1 cellular context compared by ENCODE assay signal in genomic region chr1:121586369-121587229, GRCh38.
TF ChIP-seq lines count a peak whose summit lies in the region.

No MANE protein-coding gene starts in this region.

TF ChIP-seq in HepG2, 621 proteins besides CTCF, POLR2A, EP300 and RAD21 (continued from another document and continues in another):
- TF ChIP-seq, protein P1, sequence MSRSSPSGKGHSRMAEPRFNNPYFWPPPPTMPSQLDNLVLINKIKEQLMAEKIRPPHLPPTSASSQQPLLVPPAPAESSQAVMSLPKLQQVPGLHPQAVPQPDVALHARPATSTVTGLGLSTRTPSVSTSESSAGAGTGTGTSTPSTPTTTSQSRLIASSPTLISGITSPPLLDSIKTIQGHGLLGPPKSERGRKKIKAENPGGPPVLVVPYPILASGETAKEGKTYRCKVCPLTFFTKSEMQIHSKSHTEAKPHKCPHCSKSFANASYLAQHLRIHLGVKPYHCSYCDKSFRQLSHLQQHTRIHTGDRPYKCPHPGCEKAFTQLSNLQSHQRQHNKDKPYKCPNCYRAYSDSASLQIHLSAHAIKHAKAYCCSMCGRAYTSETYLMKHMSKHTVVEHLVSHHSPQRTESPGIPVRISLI (CRISPR knock-in tag; IDR thresholded peaks at IDR 0.05; ENCODE audit: borderline replicate concordance) = peak; percentile 35; the same call in 1 of the 2 replicates
- no peak for TF ChIP-seq CENPT (CRISPR knock-in tag; IDR thresholded peaks at IDR 0.05; ENCODE audit: low read depth)
- peak; percentile 73 for TF ChIP-seq HNF4A (CRISPR knock-in tag; IDR thresholded peaks at IDR 0.05)
- peak; percentile 66 for TF ChIP-seq HHEX (CRISPR knock-in tag; IDR thresholded peaks at IDR 0.05)
- TF ChIP-seq NR3C1 (CRISPR knock-in tag; IDR thresholded peaks at IDR 0.05) = no peak
- peak; percentile 73 for TF ChIP-seq NFIC (IDR thresholded peaks at IDR 0.05; ENCODE audit: low read length)
- TF ChIP-seq ZNF879 (CRISPR knock-in tag; IDR thresholded peaks at IDR 0.05) = 0 out of 2 replicates have a peak, but pooled peaks have one; percentile 33
- 0 out of 2 replicates have a peak, but pooled peaks have one; percentile 22 for TF ChIP-seq HNRNPL (IDR thresholded peaks at IDR 0.05; ENCODE audit: low read depth, low read length)
- TF ChIP-seq THAP8 (CRISPR knock-in tag; IDR thresholded peaks at IDR 0.05; ENCODE audit: borderline replicate concordance) = no peak
- TF ChIP-seq HNF4G (IDR thresholded peaks at IDR 0.05; ENCODE audit: borderline replicate concordance, low read depth, low read length) = no peak
- peak; percentile 80; the same call in 1 of the 2 replicates for TF ChIP-seq HNF4G (CRISPR knock-in tag; IDR thresholded peaks at IDR 0.05; ENCODE audit: borderline replicate concordance, low read depth)
- peak; percentile 87; the same call in 1 of the 2 replicates for TF ChIP-seq CBX5 (CRISPR knock-in tag; IDR thresholded peaks at IDR 0.05; ENCODE audit: borderline replicate concordance)
- TF ChIP-seq, protein P2, sequence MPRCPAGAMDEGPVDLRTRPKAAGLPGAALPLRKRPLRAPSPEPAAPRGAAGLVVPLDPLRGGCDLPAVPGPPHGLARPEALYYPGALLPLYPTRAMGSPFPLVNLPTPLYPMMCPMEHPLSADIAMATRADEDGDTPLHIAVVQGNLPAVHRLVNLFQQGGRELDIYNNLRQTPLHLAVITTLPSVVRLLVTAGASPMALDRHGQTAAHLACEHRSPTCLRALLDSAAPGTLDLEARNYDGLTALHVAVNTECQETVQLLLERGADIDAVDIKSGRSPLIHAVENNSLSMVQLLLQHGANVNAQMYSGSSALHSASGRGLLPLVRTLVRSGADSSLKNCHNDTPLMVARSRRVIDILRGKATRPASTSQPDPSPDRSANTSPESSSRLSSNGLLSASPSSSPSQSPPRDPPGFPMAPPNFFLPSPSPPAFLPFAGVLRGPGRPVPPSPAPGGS (CRISPR knock-in tag; IDR thresholded peaks at IDR 0.05) = 0 out of 2 replicates have a peak, but pooled peaks have one; percentile 44
- no peak for TF ChIP-seq CENPBD1 (CRISPR knock-in tag; IDR thresholded peaks at IDR 0.05; ENCODE audit: borderline replicate concordance, low read depth)
- peak; percentile 86 for TF ChIP-seq ZNF7 (CRISPR knock-in tag; IDR thresholded peaks at IDR 0.05)
- TF ChIP-seq ZNF510 (CRISPR knock-in tag; IDR thresholded peaks at IDR 0.05; ENCODE audit: low read depth) = no peak
- no peak for TF ChIP-seq NR0B2 (CRISPR knock-in tag; IDR thresholded peaks at IDR 0.05)
- peak; percentile 11; the same call in 1 of the 2 replicates for TF ChIP-seq JUN (CRISPR knock-in tag; IDR thresholded peaks at IDR 0.05)
- no peak for TF ChIP-seq ZNF382 (CRISPR knock-in tag; IDR thresholded peaks at IDR 0.05; ENCODE audit: borderline replicate concordance)
- TF ChIP-seq GATAD2A (CRISPR knock-in tag; IDR thresholded peaks at IDR 0.05) = peak; percentile 81
- no peak for TF ChIP-seq ZNF10 (CRISPR knock-in tag; IDR thresholded peaks at IDR 0.05; ENCODE audit: borderline replicate concordance, low read depth)
- TF ChIP-seq ZNF431 (CRISPR knock-in tag; IDR thresholded peaks at IDR 0.05; ENCODE audit: borderline replicate concordance, low read depth) = no peak
- no peak for TF ChIP-seq ZNF230 (CRISPR knock-in tag; IDR thresholded peaks at IDR 0.05)
- TF ChIP-seq ARNT2 (CRISPR knock-in tag; IDR thresholded peaks at IDR 0.05; ENCODE audit: low read depth) = peak; percentile 56; the same call in 1 of the 2 replicates
- peak; percentile 32; the same call in 1 of the 2 replicates for TF ChIP-seq CBFB (CRISPR knock-in tag; IDR thresholded peaks at IDR 0.05)
- peak; percentile 44; the same call in 1 of the 2 replicates for TF ChIP-seq PATZ1 (CRISPR knock-in tag; IDR thresholded peaks at IDR 0.05)
- no peak for TF ChIP-seq ZNF619 (CRISPR knock-in tag; IDR thresholded peaks at IDR 0.05)
- peak; percentile 55 for TF ChIP-seq THRA (CRISPR knock-in tag; IDR thresholded peaks at IDR 0.05; ENCODE audit: borderline replicate concordance)
- no peak for TF ChIP-seq ZNF260 (CRISPR knock-in tag; IDR thresholded peaks at IDR 0.05; ENCODE audit: borderline replicate concordance, low read depth)
- peak; percentile 99 for TF ChIP-seq ASH2L (IDR thresholded peaks at IDR 0.05; ENCODE audit: insufficient read length, low read depth, low read length)
- TF ChIP-seq SETDB1 (CRISPR knock-in tag; IDR thresholded peaks at IDR 0.05; ENCODE audit: borderline replicate concordance) = peak; percentile 86; the same call in 1 of the 2 replicates
- peak; percentile 68; the same call in 1 of the 2 replicates for TF ChIP-seq AKNA (CRISPR knock-in tag; IDR thresholded peaks at IDR 0.05; ENCODE audit: borderline replicate concordance)
- no peak for TF ChIP-seq FOXK2 (IDR thresholded peaks at IDR 0.05)
- peak; percentile 91; the same call in 1 of the 2 replicates for TF ChIP-seq ZNF784 (CRISPR knock-in tag; IDR thresholded peaks at IDR 0.05; ENCODE audit: borderline replicate concordance)
- no peak for TF ChIP-seq ZNF333 (CRISPR knock-in tag; IDR thresholded peaks at IDR 0.05; ENCODE audit: borderline replicate concordance)
- no peak for TF ChIP-seq NCOA1 (CRISPR knock-in tag; IDR thresholded peaks at IDR 0.05)
- TF ChIP-seq NR2F2 (IDR thresholded peaks at IDR 0.05; ENCODE audit: borderline replicate concordance, low read depth) = no peak; the same call in 1 of the 2 replicates
- peak; percentile 24; the same call in 1 of the 2 replicates for TF ChIP-seq PITX1 (CRISPR knock-in tag; IDR thresholded peaks at IDR 0.05)
- TF ChIP-seq ISL2 (CRISPR knock-in tag; IDR thresholded peaks at IDR 0.05) = peak; percentile 89
- 0 out of 2 replicates have a peak, but pooled peaks have one; percentile 35 for TF ChIP-seq MIXL1 (CRISPR knock-in tag; IDR thresholded peaks at IDR 0.05)
- TF ChIP-seq ELF1 (CRISPR knock-in tag; IDR thresholded peaks at IDR 0.05) = peak; percentile 41; the same call in 1 of the 2 replicates
- TF ChIP-seq ZSCAN22 (CRISPR knock-in tag; IDR thresholded peaks at IDR 0.05) = no peak
- no peak for TF ChIP-seq BCLAF1 (IDR thresholded peaks at IDR 0.05)
